In genomic region chr3:51985063-51985462, GRCh38 we compare ENCODE assay signal across 15 cellular contexts. TPM values are rescaled to one million over a fixed set of nuclear protein-coding genes. Genes with fewer than 3 reads are reported as not detected.
DNase-seq lines count a peak whose midpoint lies in the region; ATAC-seq and TF ChIP-seq lines count a peak whose summit lies in the region.
"Had no signal": no experiment of that assay in that cellular context is flagged by ENCODE, and none has a peak within 500 bp of the region (broad histone marks: within the 10 kb centered on the region; RNA-seq: fewer than 3 reads in every experiment).

No MANE protein-coding gene starts in this region.

- ATAC-seq in memory B cell (ENCODE audit: low read depth) = no peak
- ATAC-seq: lower lobe of right lung had no signal

- H3K36me3 ChIP-seq in suprapubic skin = peaks cover 5% of the 10 kb centered on the region
- H3K36me3 ChIP-seq: HAP-1, lower lobe of right lung had no signal

- H3K27me3 ChIP-seq in suprapubic skin = no peaks in the 10 kb centered on the region
- H3K27me3 ChIP-seq: dorsolateral prefrontal cortex had no signal

- H3K36me3 Mint-ChIP-seq in activated naive CD4-positive, alpha-beta T cell treated with anti-CD3 and anti-CD28 coated beads, Interleukin-2, amount 50 U/mL, for 24 hours = no peaks in the 10 kb centered on the region
- peaks cover 8% of the 10 kb centered on the region for H3K36me3 Mint-ChIP-seq in activated CD4-positive, alpha-beta memory T cell treated with anti-CD3 and anti-CD28 coated beads, Interleukin-2, amount 10 ng/mL, durations not matched to agents 7 days and 5 days (ENCODE audit: low read depth)
- H3K36me3 Mint-ChIP-seq in memory B cell (no peaks in the 10 kb centered on the region), type B pancreatic cell (no peaks in the 10 kb centered on the region)

- no peak for DNase-seq in activated naive CD4-positive, alpha-beta T cell (lab: John Stamatoyannopoulos, UW)
- DNase-seq in activated CD4-positive, alpha-beta memory T cell treated with anti-CD3 and anti-CD28 coated beads, Interleukin-2, amount 10 ng/mL, durations not matched to agents 7 days and 5 days = no peak
- DNase-seq in memory B cell (ENCODE audit: low spot score in 2 of 2) (no peak), type B pancreatic cell (ENCODE audit: extremely low spot score, unreplicated experiment) (no peak), UCSD-AML1 (lab: John Stamatoyannopoulos, UW; ENCODE audit: unreplicated experiment) (no peak), GM03348 (ENCODE audit: low spot score) (no peak), suprapubic skin (ENCODE audit: low spot score in 2 of 2) (no peak)
- DNase-seq: activated T-cell treated with anti-CD3 and anti-CD28 coated beads for 4 hours, DMS53, dorsolateral prefrontal cortex, lower lobe of right lung, SIG-M5 had no signal

- H3K4me1 ChIP-seq in suprapubic skin = peaks cover 31% of the 10 kb centered on the region

- no peak for TF ChIP-seq POLR2A in suprapubic skin (IDR thresholded peaks at IDR 0.05)

- H3K9me3 Mint-ChIP-seq in activated naive CD4-positive, alpha-beta T cell treated with anti-CD3 and anti-CD28 coated beads, Interleukin-2, amount 50 U/mL, for 24 hours = no peaks in the 10 kb centered on the region
- no peaks in the 10 kb centered on the region for H3K9me3 Mint-ChIP-seq in activated CD4-positive, alpha-beta memory T cell treated with anti-CD3 and anti-CD28 coated beads, Interleukin-2, amount 10 ng/mL, durations not matched to agents 7 days and 5 days
- H3K9me3 Mint-ChIP-seq in memory B cell (no peaks in the 10 kb centered on the region), type B pancreatic cell (no peaks in the 10 kb centered on the region)

- TF ChIP-seq EP300 in suprapubic skin (IDR thresholded peaks at IDR 0.05) = no peak

- CTCF ChIA-PET in activated CD4-positive, alpha-beta memory T cell treated with anti-CD3 and anti-CD28 coated beads, Interleukin-2, amount 10 ng/mL, durations not matched to agents 7 days and 5 days (lab: Charles Lee) = interaction anchor here (1.0 to 4.5 kb wide), 4 partner anchors 11 to 138 kb away, joined by 3 to 43 read pairs (median 11); partner anchors contain the start of genes ABHD14A, ABHD14B, PARP3 and RRP9

- 68% methylated on average over 5 of the region's 6 CpGs for WGBS in suprapubic skin

- no peak overlapping the region for H3K27ac ChIP-seq in suprapubic skin
- H3K27ac ChIP-seq: HL-60 had no signal

- H3K4me3 ChIP-seq in suprapubic skin = no peak overlapping the region
- H3K4me3 ChIP-seq: dorsolateral prefrontal cortex, HAP-1, lower lobe of right lung had no signal

- POLR2A ChIA-PET in activated CD4-positive, alpha-beta memory T cell treated with anti-CD3 and anti-CD28 coated beads, Interleukin-2, amount 10 ng/mL, durations not matched to agents 7 days and 5 days (lab: Charles Lee) = interaction anchor here (2.7 to 7.6 kb wide), 4 partner anchors 7 to 43 kb away, joined by 15 to 78 read pairs (median 39); partner anchors contain the start of genes ABHD14A, ABHD14B, PARP3 and RPL29

- peaks cover 23% of the 10 kb centered on the region for H3K4me1 Mint-ChIP-seq in activated naive CD4-positive, alpha-beta T cell treated with anti-CD3 and anti-CD28 coated beads, Interleukin-2, amount 50 U/mL, for 24 hours
- H3K4me1 Mint-ChIP-seq in activated CD4-positive, alpha-beta memory T cell treated with anti-CD3 and anti-CD28 coated beads, Interleukin-2, amount 10 ng/mL, durations not matched to agents 7 days and 5 days = peaks cover 30% of the 10 kb centered on the region
- H3K4me1 Mint-ChIP-seq in memory B cell = peaks cover 23% of the 10 kb centered on the region
- peaks cover 13% of the 10 kb centered on the region for H3K4me1 Mint-ChIP-seq in type B pancreatic cell (ENCODE audit: unreplicated experiment)

- H3K9me3 ChIP-seq in suprapubic skin = no peaks in the 10 kb centered on the region
- H3K9me3 ChIP-seq: HAP-1, lower lobe of right lung had no signal

- peak overlapping the region; percentile 70 for H3K4me3 Mint-ChIP-seq in activated naive CD4-positive, alpha-beta T cell treated with anti-CD3 and anti-CD28 coated beads, Interleukin-2, amount 50 U/mL, for 24 hours
- no peak overlapping the region for H3K4me3 Mint-ChIP-seq in activated CD4-positive, alpha-beta memory T cell treated with anti-CD3 and anti-CD28 coated beads, Interleukin-2, amount 10 ng/mL, durations not matched to agents 7 days and 5 days
- H3K4me3 Mint-ChIP-seq in memory B cell (peak overlapping the region; percentile 35), type B pancreatic cell (peak overlapping the region; percentile 81)

- no peak for TF ChIP-seq CTCF in type B pancreatic cell (conservative IDR thresholded peaks at IDR 0.05)
- TF ChIP-seq CTCF in suprapubic skin (IDR thresholded peaks at IDR 0.05) = no peak

- peak overlapping the region; percentile 68 for H3K27ac Mint-ChIP-seq in activated naive CD4-positive, alpha-beta T cell treated with anti-CD3 and anti-CD28 coated beads, Interleukin-2, amount 50 U/mL, for 24 hours
- H3K27ac Mint-ChIP-seq in activated CD4-positive, alpha-beta memory T cell treated with anti-CD3 and anti-CD28 coated beads, Interleukin-2, amount 10 ng/mL, durations not matched to agents 7 days and 5 days = peak overlapping the region; percentile 64
- H3K27ac Mint-ChIP-seq in memory B cell (no peak overlapping the region), type B pancreatic cell (peak overlapping the region; percentile 78)

- H3K27me3 Mint-ChIP-seq in activated naive CD4-positive, alpha-beta T cell treated with anti-CD3 and anti-CD28 coated beads, Interleukin-2, amount 50 U/mL, for 24 hours = no peaks in the 10 kb centered on the region
- no peaks in the 10 kb centered on the region for H3K27me3 Mint-ChIP-seq in activated CD4-positive, alpha-beta memory T cell treated with anti-CD3 and anti-CD28 coated beads, Interleukin-2, amount 10 ng/mL, durations not matched to agents 7 days and 5 days
- H3K27me3 Mint-ChIP-seq in memory B cell = no peaks in the 10 kb centered on the region
- H3K27me3 Mint-ChIP-seq in type B pancreatic cell = no peaks in the 10 kb centered on the region

RNA-seq across cellular contexts. Expression of gene ACY1, which starts 1.7 kb away (rescaled TPM):
- 10 to 100 TPM; 18.4 to 22.0 TPM for total RNA-seq in activated CD4-positive, alpha-beta memory T cell treated with anti-CD3 and anti-CD28 coated beads, Interleukin-2, amount 10 ng/mL, durations not matched to agents 7 days and 5 days
- total RNA-seq in type B pancreatic cell (ENCODE audit: low replicate concordance) (54.2 and 55.9 TPM in 2 replicates), suprapubic skin (10 to 100 TPM; 31.2 to 49.3 (median 36.8) TPM)

RNA-seq across cellular contexts. Expression of gene ABHD14A, which starts 10.2 kb away (rescaled TPM):
- 10 to 100 TPM; 10.8 to 13.3 TPM for total RNA-seq in activated CD4-positive, alpha-beta memory T cell treated with anti-CD3 and anti-CD28 coated beads, Interleukin-2, amount 10 ng/mL, durations not matched to agents 7 days and 5 days
- total RNA-seq in type B pancreatic cell (ENCODE audit: low replicate concordance) (12.2 and 16.6 TPM in 2 replicates), suprapubic skin (10 to 100 TPM in 1 of 4 donors, 1 to 10 TPM in 3; 3.1 to 11.9 (median 8.3) TPM)

RNA-seq across cellular contexts. Expression of gene RPL29, which starts 10.6 kb away (rescaled TPM):
- total RNA-seq in activated CD4-positive, alpha-beta memory T cell treated with anti-CD3 and anti-CD28 coated beads, Interleukin-2, amount 10 ng/mL, durations not matched to agents 7 days and 5 days = 1,000 to 10,000 TPM; 1,042 to 1,047 TPM
- total RNA-seq in type B pancreatic cell (ENCODE audit: low replicate concordance) = 1,439 and 1,690 TPM in 2 replicates
- 1,000 to 10,000 TPM; 1,428 to 2,708 (median 2,246) TPM for total RNA-seq in suprapubic skin

RNA-seq across cellular contexts. Expression of gene ABHD14B, which starts 11.2 kb away (rescaled TPM):
- total RNA-seq in activated CD4-positive, alpha-beta memory T cell treated with anti-CD3 and anti-CD28 coated beads, Interleukin-2, amount 10 ng/mL, durations not matched to agents 7 days and 5 days = 10 to 100 TPM; 57.4 to 58.1 TPM
- 22.1 and 27.2 TPM in 2 replicates for total RNA-seq in type B pancreatic cell (ENCODE audit: low replicate concordance)
- 10 to 100 TPM; 50.0 to 79.7 (median 59.0) TPM for total RNA-seq in suprapubic skin

RNA-seq across cellular contexts. Expression of gene PCBP4, which starts 17.8 kb away (rescaled TPM):
- total RNA-seq in activated CD4-positive, alpha-beta memory T cell treated with anti-CD3 and anti-CD28 coated beads, Interleukin-2, amount 10 ng/mL, durations not matched to agents 7 days and 5 days = 10 to 100 TPM; 31.0 to 34.2 TPM
- total RNA-seq in type B pancreatic cell (ENCODE audit: low replicate concordance) = 74.8 and 91.9 TPM in 2 replicates
- 10 to 100 TPM; 24.6 to 32.1 (median 28.6) TPM for total RNA-seq in suprapubic skin
